In the genomic region with DNA sequence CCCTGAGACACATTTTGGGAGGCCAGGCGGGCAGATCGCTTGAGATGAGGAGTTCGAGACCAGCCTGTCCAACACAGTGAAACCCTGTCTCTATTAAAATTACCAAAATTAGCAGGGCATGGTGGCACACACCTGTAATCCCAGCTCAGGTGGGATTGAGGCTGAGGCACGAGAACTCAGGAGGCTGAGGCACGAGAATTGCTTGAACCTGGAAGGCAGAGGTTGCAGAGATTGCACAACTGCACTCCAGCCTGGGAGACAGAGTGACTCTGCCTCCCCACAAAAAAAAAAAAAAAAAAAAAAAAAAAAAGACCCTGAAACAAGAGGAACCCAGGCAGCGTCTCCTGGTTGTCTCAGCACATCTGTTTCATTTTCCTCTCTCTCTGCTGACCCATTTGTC, we compare ENCODE assay signal across 21 cellular contexts.
"Had no signal": no experiment of that assay in that cellular context is flagged by ENCODE, and none has a peak within 500 bp of the region (broad histone marks: within the 10 kb centered on the region; RNA-seq: fewer than 3 reads in every experiment).

No MANE protein-coding gene starts in this region.

- H3K36me3 ChIP-seq: brain microvascular endothelial cell, esophagus muscularis mucosa, ovary had no signal

- H3K9me3 ChIP-seq: esophagus muscularis mucosa, ovary had no signal

- H3K4me3 Mint-ChIP-seq: activated CD4-positive, alpha-beta T cell treated with anti-CD3 and anti-CD28 coated beads, Interleukin-2, amount 10 ng/mL, durations not matched to agents 7 days and 5 days; activated naive CD4-positive, alpha-beta T cell treated with anti-CD3 and anti-CD28 coated beads, Interleukin-2, amount 10 ng/mL, durations not matched to agents 7 days and 5 days; activated naive CD8-positive, alpha-beta T cell treated with anti-CD3 and anti-CD28 coated beads, Interleukin-2, amount 50 U/mL, for 24 hours; activated T-cell treated with anti-CD3 and anti-CD28 coated beads, Interleukin-2, amount 50 U/mL, for 4 hours; central memory CD8-positive, alpha-beta T cell; immature natural killer cell; naive thymus-derived CD8-positive, alpha-beta T cell had no signal

- H3K4me1 Mint-ChIP-seq: activated CD4-positive, alpha-beta T cell treated with anti-CD3 and anti-CD28 coated beads, Interleukin-2, amount 10 ng/mL, durations not matched to agents 7 days and 5 days; activated naive CD4-positive, alpha-beta T cell treated with anti-CD3 and anti-CD28 coated beads, Interleukin-2, amount 10 ng/mL, durations not matched to agents 7 days and 5 days; activated naive CD8-positive, alpha-beta T cell treated with anti-CD3 and anti-CD28 coated beads, Interleukin-2, amount 50 U/mL, for 24 hours had no signal

- H3K27ac Mint-ChIP-seq: activated CD4-positive, alpha-beta T cell treated with anti-CD3 and anti-CD28 coated beads, Interleukin-2, amount 10 ng/mL, durations not matched to agents 7 days and 5 days; activated naive CD4-positive, alpha-beta T cell treated with anti-CD3 and anti-CD28 coated beads, Interleukin-2, amount 10 ng/mL, durations not matched to agents 7 days and 5 days; activated naive CD8-positive, alpha-beta T cell treated with anti-CD3 and anti-CD28 coated beads, Interleukin-2, amount 50 U/mL, for 24 hours; immature natural killer cell had no signal

- H3K27me3 ChIP-seq: brain microvascular endothelial cell, esophagus muscularis mucosa, ovary had no signal

- H3K9me3 Mint-ChIP-seq: activated CD4-positive, alpha-beta T cell treated with anti-CD3 and anti-CD28 coated beads, Interleukin-2, amount 10 ng/mL, durations not matched to agents 7 days and 5 days; activated naive CD4-positive, alpha-beta T cell treated with anti-CD3 and anti-CD28 coated beads, Interleukin-2, amount 10 ng/mL, durations not matched to agents 7 days and 5 days; activated naive CD8-positive, alpha-beta T cell treated with anti-CD3 and anti-CD28 coated beads, Interleukin-2, amount 50 U/mL, for 24 hours; activated T-cell treated with anti-CD3 and anti-CD28 coated beads, Interleukin-2, amount 50 U/mL, for 4 hours; central memory CD8-positive, alpha-beta T cell; immature natural killer cell; naive thymus-derived CD8-positive, alpha-beta T cell had no signal

- DNase-seq: activated CD4-positive, alpha-beta T cell treated with anti-CD3 and anti-CD28 coated beads, Interleukin-2, amount 10 ng/mL, durations not matched to agents 7 days and 5 days; activated CD8-positive, alpha-beta memory T cell treated with anti-CD3 and anti-CD28 coated beads, Interleukin-2, amount 50 U/mL, for 4 hours; activated naive CD4-positive, alpha-beta T cell treated with anti-CD3 and anti-CD28 coated beads, Interleukin-2, amount 10 ng/mL, durations not matched to agents 7 days and 5 days; activated naive CD8-positive, alpha-beta T cell treated with anti-CD3 and anti-CD28 coated beads, Interleukin-2, amount 50 U/mL, for 24 hours; activated T-cell treated with anti-CD3 and anti-CD28 coated beads, Interleukin-2, amount 50 U/mL, for 4 hours; aorta; brain microvascular endothelial cell; dermis blood vessel endothelial cell; effector memory CD4-positive, alpha-beta T cell; immature natural killer cell; mesenchymal stem cell; naive thymus-derived CD8-positive, alpha-beta T cell; ovary; stimulated activated CD4-positive, alpha-beta T cell treated with anti-CD3 and anti-CD28 coated beads, Interleukin-1b, Interleukin-23, amount 100 ng/mL, for 48 hours; stimulated activated CD8-positive, alpha-beta memory T cell treated with anti-CD3 and anti-CD28 coated beads, Interleukin-4, amount 100 ng/mL, for 48 hours; stimulated activated naive CD4-positive, alpha-beta T cell; T1000 had no signal

- H3K36me3 Mint-ChIP-seq: activated naive CD4-positive, alpha-beta T cell treated with anti-CD3 and anti-CD28 coated beads, Interleukin-2, amount 10 ng/mL, durations not matched to agents 7 days and 5 days had no signal

- H3K27me3 Mint-ChIP-seq: activated CD4-positive, alpha-beta T cell treated with anti-CD3 and anti-CD28 coated beads, Interleukin-2, amount 10 ng/mL, durations not matched to agents 7 days and 5 days; activated naive CD4-positive, alpha-beta T cell treated with anti-CD3 and anti-CD28 coated beads, Interleukin-2, amount 10 ng/mL, durations not matched to agents 7 days and 5 days; activated naive CD8-positive, alpha-beta T cell treated with anti-CD3 and anti-CD28 coated beads, Interleukin-2, amount 50 U/mL, for 24 hours; central memory CD8-positive, alpha-beta T cell; naive thymus-derived CD8-positive, alpha-beta T cell had no signal

- H3K4me3 ChIP-seq: esophagus muscularis mucosa, ovary had no signal

- ATAC-seq: activated CD4-positive, CD25-positive, alpha-beta regulatory T cell treated with anti-CD3 and anti-CD28 coated beads, Interleukin-2, amount 50 U/mL, for 24 hours; activated naive CD8-positive, alpha-beta T cell treated with anti-CD3 and anti-CD28 coated beads, Interleukin-2, amount 50 U/mL, for 24 hours; activated T-cell treated with anti-CD3 and anti-CD28 coated beads, Interleukin-2, amount 50 U/mL, for 4 hours; naive thymus-derived CD8-positive, alpha-beta T cell; sciatic nerve had no signal
